ENCODE assay signal across 8 cellular contexts in genomic region chr19:35029737-35030256, GRCh38. TPM values are rescaled to one million over a fixed set of nuclear protein-coding genes. Genes with fewer than 3 reads are reported as not detected.
A peak's percentile ranks its signal among the peaks of the same experiment; 100 is the strongest.
DNase-seq lines count a peak whose midpoint lies in the region; ATAC-seq and TF ChIP-seq lines count a peak whose summit lies in the region.

No MANE protein-coding gene starts in this region.

- no peaks in the 10 kb centered on the region for H3K9me3 Mint-ChIP-seq in central memory CD8-positive, alpha-beta T cell
- H3K9me3 Mint-ChIP-seq in natural killer cell, result no peaks in the 10 kb centered on the region

- no peak for TF ChIP-seq CTCF in AG04449 (IDR thresholded peaks at IDR 0.05; ENCODE audit: insufficient read depth, low read length, missing control alignments)
- no peak for TF ChIP-seq CTCF in natural killer cell (IDR thresholded peaks at IDR 0.05)

- no peaks in the 10 kb centered on the region for H3K9me3 ChIP-seq in HUES48 (ENCODE audit: control insufficient read depth, insufficient read depth, low read length)

- peak overlapping the region; percentile 47 for H3K4me3 ChIP-seq in AG04449 (ENCODE audit: low read depth, low read length)
- H3K4me3 ChIP-seq in HUES48 (ENCODE audit: low read depth, low read length), result peak overlapping the region; percentile 60

- H3K36me3 Mint-ChIP-seq in central memory CD8-positive, alpha-beta T cell (ENCODE audit: insufficient read depth), result peaks cover 10% of the 10 kb centered on the region
- no peaks in the 10 kb centered on the region for H3K36me3 Mint-ChIP-seq in natural killer cell

- no peak overlapping the region for H3K27ac Mint-ChIP-seq in central memory CD8-positive, alpha-beta T cell (ENCODE audit: low read depth)
- no peak overlapping the region for H3K27ac Mint-ChIP-seq in natural killer cell

- H3K27ac ChIP-seq in HUES48 (ENCODE audit: low read depth, low read length), result no peak overlapping the region

- peaks cover 32% of the 10 kb centered on the region for H3K27me3 ChIP-seq in HUES48 (ENCODE audit: control insufficient read depth, insufficient read depth, low read length)

- H3K4me3 Mint-ChIP-seq in central memory CD8-positive, alpha-beta T cell, result peak overlapping the region; percentile 60
- peak overlapping the region; percentile 13 for H3K4me3 Mint-ChIP-seq in natural killer cell

- intact Hi-C loops in natural killer cell (cut with micrococcal nuclease), result no loop called here

- peaks cover 12% of the 10 kb centered on the region for H3K27me3 Mint-ChIP-seq in central memory CD8-positive, alpha-beta T cell
- peaks cover 15 to 16% of the 10 kb centered on the region in 2 donors for H3K27me3 Mint-ChIP-seq in natural killer cell (ENCODE audit: low read depth in 2 of 2)

- DNase-seq in AG04449 (ENCODE audit: low read depth, low spot score), result no peak
- no peak for DNase-seq in central memory CD8-positive, alpha-beta T cell (ENCODE audit: low spot score in 2 of 2)
- DNase-seq in natural killer cell, result no peak
- no peak for DNase-seq in NCI-H2081 treated with DMSO at 0.1 percent for 48 hours (lab: John Stamatoyannopoulos, UW)

- H3K4me1 Mint-ChIP-seq in central memory CD8-positive, alpha-beta T cell, result peaks cover 29% of the 10 kb centered on the region
- peaks cover 11 to 24% of the 10 kb centered on the region in 2 donors for H3K4me1 Mint-ChIP-seq in natural killer cell

- ATAC-seq in central memory CD8-positive, alpha-beta T cell (replicated peaks; ENCODE audit: extremely low read depth, poor library complexity, severe bottlenecking), result no peak
- no peak for ATAC-seq in natural killer cell
- ATAC-seq in HG03432 (IDR thresholded peaks at IDR 0.05; ENCODE audit: unreplicated experiment), result no peak
- ATAC-seq in HG03108 (IDR thresholded peaks at IDR 0.05; ENCODE audit: unreplicated experiment), result no peak
- ATAC-seq in GM18517 (IDR thresholded peaks at IDR 0.05; ENCODE audit: unreplicated experiment), result no peak

- peaks cover 40% of the 10 kb centered on the region for H3K36me3 ChIP-seq in HUES48 (ENCODE audit: control insufficient read depth, insufficient read depth, low read length)

- CTCF ChIA-PET in AG04449 (lab: Yijun Ruan, JAX), result no interaction called here

- peaks cover 2% of the 10 kb centered on the region for H3K4me1 ChIP-seq in HUES48 (ENCODE audit: control insufficient read depth, insufficient read depth, low read length)

- POLR2A ChIA-PET in AG04449 (lab: Yijun Ruan, JAX), result interaction anchor here (0.5 to 1.1 kb wide), 2 partner anchors 9 to 331 kb away, joined by 3 read pairs; no protein-coding TSS in a partner anchor

- H3K9ac ChIP-seq in HUES48 (ENCODE audit: low read depth, low read length), result no peak overlapping the region; the same call in 1 of the 2 replicates

RNA-seq across cellular contexts. Expression of gene SCN1B, which starts 0.5 kb away (rescaled TPM):
- total RNA-seq in natural killer cell, result 1 to 10 TPM in 2 of 3 donors, under 1 TPM in 1; 0.94 to 1.5 (median 1.1) TPM

RNA-seq across cellular contexts. Expression of gene HPN, which starts 11.7 kb away (rescaled TPM):
- not detected for total RNA-seq in natural killer cell

RNA-seq across cellular contexts. Expression of gene GRAMD1A, which starts 29.7 kb away (rescaled TPM):
- 10 to 100 TPM; 57.6 to 80.3 (median 66.6) TPM for total RNA-seq in natural killer cell
